Comparison of ENCODE assay signal across 34 cellular contexts in genomic region chr14:25803419-25804018, GRCh38.
"Had no signal": no experiment of that assay in that cellular context is flagged by ENCODE, and none has a peak within 500 bp of the region (broad histone marks: within the 10 kb centered on the region; RNA-seq: fewer than 3 reads in every experiment).

No MANE protein-coding gene starts in this region.

- DNase-seq: Karpas-422, Kasumi-1, MG63, MM.1S, MV-4-11, NCI-H1048, NCI-H1092, NCI-H1092 treated with DMSO at 0.1 percent for 48 hours, NCI-H1105, NCI-H1105 treated with DMSO at 0.1 percent for 48 hours, NCI-H1417, NCI-H1417 treated with DMSO at 0.1 percent for 48 hours, NCI-H1436, NCI-H1436 treated with DMSO at 0.1 percent for 48 hours, NCI-H146, NCI-H1694, NCI-H1694 treated with DMSO at 0.1 percent for 48 hours, NCI-H187, NCI-H187 treated with DMSO at 0.1 percent for 48 hours, NCI-H1930, NCI-H2029, NCI-H2029 treated with DMSO at 0.1 percent for 48 hours, NCI-H2081, NCI-H2081 treated with DMSO at 0.1 percent for 48 hours, NCI-H2107, NCI-H2171, NCI-H2171 treated with DMSO at 0.1 percent for 48 hours, NCI-H2227 treated with DMSO at 0.1 percent for 48 hours, NCI-H226, NCI-H345, NCI-H446 treated with DMSO at 0.1 percent for 48 hours, NCI-H510A, NCI-H510A treated with DMSO at 0.1 percent for 48 hours, NCI-H524 had no signal

- H3K4me3 ChIP-seq: MG63 had no signal

- H3K27me3 ChIP-seq: MG63 had no signal

- H3K36me3 ChIP-seq: MG63 had no signal
